32 cellular contexts compared by ENCODE assay signal in the genomic region with DNA sequence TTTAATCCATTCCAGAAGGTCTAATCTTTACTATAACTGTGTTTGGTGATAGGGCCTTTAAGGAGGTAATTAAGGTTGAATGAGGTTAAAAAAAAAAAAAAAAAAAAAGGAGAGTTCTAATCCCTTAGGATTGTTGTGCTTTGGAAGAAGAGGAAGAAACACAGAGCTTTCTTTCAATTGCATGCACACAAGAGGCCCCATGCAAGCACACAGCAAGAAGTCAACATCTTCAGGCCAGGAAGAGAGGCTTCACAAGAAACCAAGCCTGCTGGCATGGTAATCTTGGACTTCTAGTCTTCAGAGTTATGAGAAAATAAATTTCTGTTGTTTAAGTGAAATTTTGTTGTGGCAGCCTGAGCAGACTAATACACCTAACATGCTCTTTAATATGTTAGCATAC.
"Had no signal": no experiment of that assay in that cellular context is flagged by ENCODE, and none has a peak within 500 bp of the region (broad histone marks: within the 10 kb centered on the region; RNA-seq: fewer than 3 reads in every experiment).

No MANE protein-coding gene starts in this region.

- H3K27me3 Mint-ChIP-seq: activated CD4-positive, alpha-beta memory T cell treated with anti-CD3 and anti-CD28 coated beads for 36 hours; activated CD4-positive, alpha-beta T cell treated with anti-CD3 and anti-CD28 coated beads for 36 hours had no signal

- H3K4me1 ChIP-seq: adrenal gland, body of pancreas, breast epithelium had no signal

- H3K9me3 Mint-ChIP-seq: activated CD4-positive, alpha-beta memory T cell treated with anti-CD3 and anti-CD28 coated beads for 36 hours; activated T-helper 1 cell treated with anti-CD3 and anti-CD28 coated beads, Interleukin-12 subunit alpha, Interleukin-12 subunit beta, Interleukin-2, Interleukin-4 antibody, amounts not matched to agents 30 ng/mL and 10 ng/mL and 1 ng/mL, durations not matched to agents 14 hours and 24 hours and 36 hours had no signal

- H3K4me3 Mint-ChIP-seq: activated CD4-positive, alpha-beta memory T cell treated with anti-CD3 and anti-CD28 coated beads for 36 hours; activated CD4-positive, alpha-beta T cell treated with anti-CD3 and anti-CD28 coated beads for 36 hours; activated naive CD4-positive, alpha-beta T cell treated with anti-CD3 and anti-CD28 coated beads for 36 hours; activated T-cell treated with anti-CD3 and anti-CD28 coated beads, Interleukin-2, amount 50 U/mL, for 4 hours; activated T-helper 1 cell treated with anti-CD3 and anti-CD28 coated beads, Interleukin-12 subunit alpha, Interleukin-12 subunit beta, Interleukin-2, Interleukin-4 antibody, amounts not matched to agents 30 ng/mL and 10 ng/mL and 1 ng/mL, durations not matched to agents 14 hours and 24 hours and 36 hours had no signal

- H3K4me3 ChIP-seq: adrenal gland, body of pancreas, breast epithelium, PC-9 had no signal

- DNase-seq: activated CD4-positive, alpha-beta memory T cell treated with anti-CD3 and anti-CD28 coated beads for 36 hours; activated CD4-positive, alpha-beta T cell treated with anti-CD3 and anti-CD28 coated beads for 36 hours; activated CD4-positive, alpha-beta T cell treated with anti-CD3 and anti-CD28 coated beads, Interleukin-2, amount 50 U/mL, for 1 hour; activated CD8-positive, alpha-beta memory T cell treated with anti-CD3 and anti-CD28 coated beads, Interleukin-2, amount 50 U/mL, for 4 hours; activated gamma-delta T cell treated with Interleukin-2 at 50 U/mL for 16 hours; activated naive CD4-positive, alpha-beta T cell treated with anti-CD3 and anti-CD28 coated beads for 36 hours; activated T-cell treated with anti-CD3 and anti-CD28 coated beads for 4 hours; activated T-cell treated with anti-CD3 and anti-CD28 coated beads, Interleukin-2, amount 50 U/mL, for 4 hours; adrenal gland; body of pancreas; NCI-H1092 treated with DMSO at 0.1 percent for 48 hours; NCI-H1417; NCI-H146; NCI-H187; NCI-H2029 treated with DMSO at 0.1 percent for 48 hours; NCI-H2107; NCI-H2171; NCI-H510A; NCI-H526; NCI-H748 treated with DMSO at 0.1 percent for 48 hours; NK-92 treated with Interleukin-12 subunit alpha and Interleukin-12 subunit beta, amount 100 ng/mL, for 24 hours; PC-9; SIG-M5; T1000 had no signal

- H3K9me3 ChIP-seq: adrenal gland, body of pancreas had no signal

- ATAC-seq: activated CD4-positive, alpha-beta T cell treated with anti-CD3 and anti-CD28 coated beads for 36 hours; activated CD4-positive, CD25-positive, alpha-beta regulatory T cell treated with anti-CD3 and anti-CD28 coated beads, Interleukin-2, amount 50 U/mL, for 24 hours; activated naive CD4-positive, alpha-beta T cell treated with anti-CD3 and anti-CD28 coated beads, Interleukin-2, amount 50 U/mL, for 72 hours; activated T-cell treated with anti-CD3 and anti-CD28 coated beads, Interleukin-2, amount 50 U/mL, for 4 hours; body of pancreas; Right ventricle myocardium inferior; SK-N-SH treated with all-trans-retinoic acid at 6 μM for 48 hours had no signal

- H3K27ac Mint-ChIP-seq: activated CD4-positive, alpha-beta memory T cell treated with anti-CD3 and anti-CD28 coated beads for 36 hours; activated CD4-positive, alpha-beta T cell treated with anti-CD3 and anti-CD28 coated beads for 36 hours; activated naive CD4-positive, alpha-beta T cell treated with anti-CD3 and anti-CD28 coated beads for 36 hours; activated naive CD4-positive, alpha-beta T cell treated with anti-CD3 and anti-CD28 coated beads, Interleukin-2, amount 50 U/mL, for 72 hours; activated T-helper 1 cell treated with anti-CD3 and anti-CD28 coated beads, Interleukin-12 subunit alpha, Interleukin-12 subunit beta, Interleukin-2, Interleukin-4 antibody, amounts not matched to agents 30 ng/mL and 10 ng/mL and 1 ng/mL, durations not matched to agents 14 hours and 24 hours and 36 hours had no signal

- H3K27me3 ChIP-seq: adrenal gland, body of pancreas, breast epithelium had no signal

- H3K4me1 Mint-ChIP-seq: activated CD4-positive, alpha-beta T cell treated with anti-CD3 and anti-CD28 coated beads for 36 hours had no signal

- H3K36me3 Mint-ChIP-seq: activated CD4-positive, alpha-beta memory T cell treated with anti-CD3 and anti-CD28 coated beads for 36 hours; activated naive CD4-positive, alpha-beta T cell treated with anti-CD3 and anti-CD28 coated beads, Interleukin-2, amount 50 U/mL, for 72 hours had no signal

- H3K27ac ChIP-seq: adrenal gland, body of pancreas, breast epithelium, KMS-11, PC-9, RWPE1 had no signal

- H3K36me3 ChIP-seq: adrenal gland, breast epithelium had no signal

- H3K9ac ChIP-seq: KMS-11 had no signal
